In genomic region chr12:65707051-65707450, GRCh38 we compare ENCODE assay signal across 20 cellular contexts.
"Had no signal": no experiment of that assay in that cellular context is flagged by ENCODE, and none has a peak within 500 bp of the region (broad histone marks: within the 10 kb centered on the region; RNA-seq: fewer than 3 reads in every experiment).

No MANE protein-coding gene starts in this region.

- H3K9me3 ChIP-seq: colonic mucosa had no signal

- H3K27me3 ChIP-seq: colonic mucosa, foreskin keratinocyte, hepatocyte had no signal

- H3K36me3 ChIP-seq: colonic mucosa, gastroesophageal sphincter, heart left ventricle, left lung, lower lobe of right lung had no signal

- H3K4me1 ChIP-seq: colonic mucosa, foreskin keratinocyte, gastroesophageal sphincter, heart left ventricle, left lung, lower lobe of right lung had no signal

- H2AFZ ChIP-seq: hepatocyte had no signal

- H3K4me3 ChIP-seq: colonic mucosa, gastroesophageal sphincter, heart left ventricle, hepatocyte, left lung, lower lobe of right lung had no signal

- DNase-seq: colonic mucosa; cortex of kidney; effector CD8-positive, alpha-beta T cell; effector memory CD8-positive, alpha-beta T cell; endodermal cell; erythroblast; foreskin keratinocyte; heart left ventricle; hypothalamus; immature natural killer cell; left cardiac atrium; left lung; left ventricle myocardium superior; lower lobe of right lung; mesendoderm; midbrain; naive thymus-derived CD4-positive, alpha-beta T cell had no signal

- H3K27ac ChIP-seq: colonic mucosa, epithelial cell of prostate, foreskin keratinocyte, gastroesophageal sphincter, heart left ventricle, hepatocyte, left lung, lower lobe of right lung had no signal

- H3K4me2 ChIP-seq: hepatocyte had no signal
